ENCODE assay signal across 1 cellular context in the genomic region with DNA sequence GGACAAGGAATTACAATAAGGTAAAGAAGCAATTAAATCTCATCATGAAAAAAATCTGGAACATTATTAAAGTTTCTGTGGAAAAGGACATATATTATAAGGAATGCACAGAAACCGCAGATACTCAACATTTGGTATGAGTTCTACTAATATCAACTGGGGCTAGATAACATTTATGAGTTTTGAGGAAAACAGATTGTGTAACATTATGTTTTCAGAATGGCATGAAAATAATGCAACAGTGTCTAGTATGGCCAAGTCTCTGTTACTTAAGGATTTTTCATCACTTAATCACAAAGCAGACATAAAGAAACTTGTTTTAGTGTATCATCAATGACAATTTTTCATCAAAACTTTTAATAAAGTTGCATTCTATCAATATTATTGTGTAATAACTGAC.
TF ChIP-seq lines count a peak whose summit lies in the region.

No MANE protein-coding gene starts in this region.

TF ChIP-seq in K562, 482 proteins besides CTCF, POLR2A, EP300 and RAD21:
- TF ChIP-seq, protein P1, sequence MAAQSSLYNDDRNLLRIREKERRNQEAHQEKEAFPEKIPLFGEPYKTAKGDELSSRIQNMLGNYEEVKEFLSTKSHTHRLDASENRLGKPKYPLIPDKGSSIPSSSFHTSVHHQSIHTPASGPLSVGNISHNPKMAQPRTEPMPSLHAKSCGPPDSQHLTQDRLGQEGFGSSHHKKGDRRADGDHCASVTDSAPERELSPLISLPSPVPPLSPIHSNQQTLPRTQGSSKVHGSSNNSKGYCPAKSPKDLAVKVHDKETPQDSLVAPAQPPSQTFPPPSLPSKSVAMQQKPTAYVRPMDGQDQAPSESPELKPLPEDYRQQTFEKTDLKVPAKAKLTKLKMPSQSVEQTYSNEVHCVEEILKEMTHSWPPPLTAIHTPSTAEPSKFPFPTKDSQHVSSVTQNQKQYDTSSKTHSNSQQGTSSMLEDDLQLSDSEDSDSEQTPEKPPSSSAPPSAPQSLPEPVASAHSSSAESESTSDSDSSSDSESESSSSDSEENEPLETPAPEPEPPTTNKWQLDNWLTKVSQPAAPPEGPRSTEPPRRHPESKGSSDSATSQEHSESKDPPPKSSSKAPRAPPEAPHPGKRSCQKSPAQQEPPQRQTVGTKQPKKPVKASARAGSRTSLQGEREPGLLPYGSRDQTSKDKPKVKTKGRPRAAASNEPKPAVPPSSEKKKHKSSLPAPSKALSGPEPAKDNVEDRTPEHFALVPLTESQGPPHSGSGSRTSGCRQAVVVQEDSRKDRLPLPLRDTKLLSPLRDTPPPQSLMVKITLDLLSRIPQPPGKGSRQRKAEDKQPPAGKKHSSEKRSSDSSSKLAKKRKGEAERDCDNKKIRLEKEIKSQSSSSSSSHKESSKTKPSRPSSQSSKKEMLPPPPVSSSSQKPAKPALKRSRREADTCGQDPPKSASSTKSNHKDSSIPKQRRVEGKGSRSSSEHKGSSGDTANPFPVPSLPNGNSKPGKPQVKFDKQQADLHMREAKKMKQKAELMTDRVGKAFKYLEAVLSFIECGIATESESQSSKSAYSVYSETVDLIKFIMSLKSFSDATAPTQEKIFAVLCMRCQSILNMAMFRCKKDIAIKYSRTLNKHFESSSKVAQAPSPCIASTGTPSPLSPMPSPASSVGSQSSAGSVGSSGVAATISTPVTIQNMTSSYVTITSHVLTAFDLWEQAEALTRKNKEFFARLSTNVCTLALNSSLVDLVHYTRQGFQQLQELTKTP (IDR thresholded peaks at IDR 0.05; ENCODE audit: low read depth in 1 of 2, partially characterized antibody in 2 of 2): no peak
- TF ChIP-seq CEBPB (tag; IDR thresholded peaks at IDR 0.05) (0 out of 2 replicates have a peak, but pooled peaks have one; percentile 14), RBM34 (IDR thresholded peaks at IDR 0.05; ENCODE audit: borderline replicate concordance, insufficient read depth, low read length) (no peak), CSDE1 (IDR thresholded peaks at IDR 0.05) (no peak), L3MBTL2 (IDR thresholded peaks at IDR 0.05) (no peak), RBFOX2 (IDR thresholded peaks at IDR 0.05; ENCODE audit: low read depth, low read length) (no peak), ZNF121 (CRISPR knock-in tag; conservative IDR thresholded peaks at IDR 0.05) (no peak)
- TF ChIP-seq, protein P2, sequence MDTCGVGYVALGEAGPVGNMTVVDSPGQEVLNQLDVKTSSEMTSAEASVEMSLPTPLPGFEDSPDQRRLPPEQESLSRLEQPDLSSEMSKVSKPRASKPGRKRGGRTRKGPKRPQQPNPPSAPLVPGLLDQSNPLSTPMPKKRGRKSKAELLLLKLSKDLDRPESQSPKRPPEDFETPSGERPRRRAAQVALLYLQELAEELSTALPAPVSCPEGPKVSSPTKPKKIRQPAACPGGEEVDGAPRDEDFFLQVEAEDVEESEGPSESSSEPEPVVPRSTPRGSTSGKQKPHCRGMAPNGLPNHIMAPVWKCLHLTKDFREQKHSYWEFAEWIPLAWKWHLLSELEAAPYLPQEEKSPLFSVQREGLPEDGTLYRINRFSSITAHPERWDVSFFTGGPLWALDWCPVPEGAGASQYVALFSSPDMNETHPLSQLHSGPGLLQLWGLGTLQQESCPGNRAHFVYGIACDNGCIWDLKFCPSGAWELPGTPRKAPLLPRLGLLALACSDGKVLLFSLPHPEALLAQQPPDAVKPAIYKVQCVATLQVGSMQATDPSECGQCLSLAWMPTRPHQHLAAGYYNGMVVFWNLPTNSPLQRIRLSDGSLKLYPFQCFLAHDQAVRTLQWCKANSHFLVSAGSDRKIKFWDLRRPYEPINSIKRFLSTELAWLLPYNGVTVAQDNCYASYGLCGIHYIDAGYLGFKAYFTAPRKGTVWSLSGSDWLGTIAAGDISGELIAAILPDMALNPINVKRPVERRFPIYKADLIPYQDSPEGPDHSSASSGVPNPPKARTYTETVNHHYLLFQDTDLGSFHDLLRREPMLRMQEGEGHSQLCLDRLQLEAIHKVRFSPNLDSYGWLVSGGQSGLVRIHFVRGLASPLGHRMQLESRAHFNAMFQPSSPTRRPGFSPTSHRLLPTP (IDR thresholded peaks at IDR 0.05; ENCODE audit: borderline replicate concordance, extremely low read depth, insufficient read length): no peak
TF ChIP-seq in K562: peak in this region for 1.
